8 cellular contexts compared by ENCODE assay signal in the genomic region with DNA sequence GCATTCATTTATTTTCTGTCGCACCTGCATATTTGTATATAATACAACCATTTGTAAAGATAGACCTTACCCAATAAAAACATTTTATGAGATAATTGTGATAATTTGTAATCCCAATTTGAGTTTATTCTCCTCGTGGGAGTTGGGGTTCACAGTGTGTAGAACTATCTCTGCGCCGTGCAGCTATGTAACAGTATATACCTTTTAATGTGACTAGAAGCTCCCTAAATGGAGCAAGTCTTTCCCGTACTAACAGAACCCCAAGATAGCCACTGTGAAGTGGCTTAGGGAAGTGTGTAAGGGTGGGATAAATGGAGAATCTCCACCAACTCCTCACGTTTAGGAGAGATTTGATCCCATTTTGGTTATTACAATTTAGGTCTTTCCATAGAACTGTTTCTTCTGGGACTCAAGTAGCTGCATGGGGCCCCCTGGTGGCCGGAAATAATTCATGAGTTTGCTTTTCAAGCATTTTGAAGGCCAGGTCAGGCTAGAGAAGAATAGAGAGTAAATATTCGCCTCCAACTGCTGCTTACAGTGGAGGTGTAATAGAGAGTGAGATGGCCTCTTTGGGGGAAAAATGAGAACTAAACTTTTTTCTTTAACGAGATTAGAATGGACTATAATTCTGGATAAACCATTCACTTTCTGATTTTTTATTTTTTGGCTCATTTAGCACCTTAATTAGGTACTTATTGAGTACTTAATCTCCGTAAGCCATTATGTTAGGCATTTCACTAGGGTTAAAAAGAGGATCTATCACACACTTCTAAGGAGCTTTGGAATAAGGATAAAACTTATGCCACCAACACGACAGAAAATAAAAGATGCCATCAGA. TPM values are rescaled to one million over a fixed set of nuclear protein-coding genes. Genes with fewer than 3 reads are reported as not detected.
A peak's percentile ranks its signal among the peaks of the same experiment; 100 is the strongest.
DNase-seq lines count a peak whose midpoint lies in the region; ATAC-seq and TF ChIP-seq lines count a peak whose summit lies in the region.

No MANE protein-coding gene starts in this region.

- H3K4me2 ChIP-seq in IMR-90 (ENCODE audit: low read depth, low read length) (no peak overlapping the region), parathyroid adenoma (ENCODE audit: low read length) (no peak overlapping the region)

- no peaks in the 10 kb centered on the region for H3K79me1 ChIP-seq in IMR-90 (ENCODE audit: low read depth in 1 of 2, low read length in 2 of 2)

- no peak overlapping the region for H2BK5ac ChIP-seq in IMR-90 (ENCODE audit: low read depth, low read length, poor library complexity, severe bottlenecking)

- no peak overlapping the region for H3K14ac ChIP-seq in IMR-90 (replicated peaks; ENCODE audit: low read depth, low read length)

- ATAC-seq in IMR-90 (ENCODE audit: low read depth), result peak; percentile 77
- peak; percentile 58 for ATAC-seq in RWPE2 (ENCODE audit: low read depth)
- no peak for ATAC-seq in GM18517 (IDR thresholded peaks at IDR 0.05; ENCODE audit: unreplicated experiment)

- H3K4ac ChIP-seq in IMR-90 (ENCODE audit: low read depth, low read length), result no peak overlapping the region

- DNase-seq in IMR-90 (peak; percentile 68), RWPE2 (ENCODE audit: low spot score) (no peak), globus pallidus (ENCODE audit: low spot score) (peak; percentile 54), uterus (peak; percentile 70 to 85)
- DNase-seq in activated effector memory CD4-positive, alpha-beta T cell treated with anti-CD3 and anti-CD28 coated beads, Interleukin-2, amount 50 U/mL, for 16 hours, result peak; percentile 86

- no CpG with 5 or more reads among the region's 11 CpGs for WGBS in IMR-90 (ENCODE audit: extremely low coverage in 2 of 2, insufficient read length in 1 of 2), 2 experiments

- dilution Hi-C loops in IMR-90 (cut with HindIII; ENCODE audit: low sequenced_read_pairs, unreplicated experiment), result no loop called here

- H2AK5ac ChIP-seq in IMR-90 (ENCODE audit: low read depth, low read length), result no peak overlapping the region

- no peak overlapping the region for H2AK9ac ChIP-seq in IMR-90 (replicated peaks; ENCODE audit: low read depth, low read length, poor library complexity)

- H3K27me3 ChIP-seq in IMR-90 (ENCODE audit: control insufficient read depth, insufficient read depth, low read length) (peaks cover 5% of the 10 kb centered on the region; the same call in 1 of the 2 replicates), RWPE2 (ENCODE audit: insufficient read depth, poor library complexity, severe bottlenecking) (no peaks in the 10 kb centered on the region), parathyroid adenoma (ENCODE audit: control insufficient read depth, insufficient read depth, low read length) (no peaks in the 10 kb centered on the region), uterus (no peaks in the 10 kb centered on the region)

- no peak overlapping the region for H3K18ac ChIP-seq in IMR-90 (ENCODE audit: low read depth, low read length)

- no peak overlapping the region for H2BK15ac ChIP-seq in IMR-90 (ENCODE audit: low read depth, low read length)

- BruUV-seq in IMR-90 (replicated peaks; lab: Mats Ljungman, UMichigan), result no TSS peak

- CTCF ChIA-PET in IMR-90 (lab: Yijun Ruan, JAX), result interaction anchor here (0.5 to 2.3 kb wide), 10 partner anchors 10 to 259 kb away, joined by 3 to 13 read pairs (median 4); no protein-coding TSS in a partner anchor

- H3K27ac ChIP-seq in IMR-90 (ENCODE audit: insufficient read depth, low read length) (no peak overlapping the region), RWPE2 (ENCODE audit: poor library complexity, severe bottlenecking) (no peak overlapping the region), parathyroid adenoma (no peak overlapping the region), uterus (no peak overlapping the region)

- no peak overlapping the region for H3K56ac ChIP-seq in IMR-90 (ENCODE audit: extremely low read depth, insufficient read depth, low read length)

- no peak overlapping the region for H4K91ac ChIP-seq in IMR-90 (ENCODE audit: insufficient read depth, low read depth, low read length)

- H2AFZ ChIP-seq in IMR-90 (replicated peaks; ENCODE audit: low read length, poor library complexity) (no peak overlapping the region), parathyroid adenoma (no peak overlapping the region)

- no peak overlapping the region for H4K8ac ChIP-seq in IMR-90 (ENCODE audit: low read depth in 2 of 2, low read length in 2 of 2)

- H3K9me3 ChIP-seq in IMR-90 (ENCODE audit: control insufficient read depth, insufficient read depth, low read length), result no peaks in the 10 kb centered on the region
- H3K9me3 ChIP-seq in RWPE2 (ENCODE audit: severe bottlenecking), result no peaks in the 10 kb centered on the region
- H3K9me3 ChIP-seq in parathyroid adenoma (ENCODE audit: control insufficient read depth, low read length), result no peaks in the 10 kb centered on the region
- no peaks in the 10 kb centered on the region for H3K9me3 ChIP-seq in uterus

- TF ChIP-seq CTCF in GM12874 (IDR thresholded peaks at IDR 0.05; ENCODE audit: insufficient read depth, low read depth, low read length) (peak; percentile 56), IMR-90 (conservative IDR thresholded peaks at IDR 0.05; ENCODE audit: low read depth, low read length) (peak; percentile 75), RWPE2 (IDR thresholded peaks at IDR 0.05; ENCODE audit: poor library complexity, severe bottlenecking) (peak; percentile 91), parathyroid adenoma (IDR thresholded peaks at IDR 0.05) (peak; percentile 79), uterus (IDR thresholded peaks at IDR 0.05) (peak; percentile 62 to 74 (median 62))

- H3K4me1 ChIP-seq in IMR-90 (ENCODE audit: control insufficient read depth, insufficient read depth, low read length) (peaks cover 2% of the 10 kb centered on the region), RWPE2 (ENCODE audit: insufficient read depth, poor library complexity, severe bottlenecking) (no peaks in the 10 kb centered on the region), parathyroid adenoma (no peaks in the 10 kb centered on the region), uterus (no peaks in the 10 kb centered on the region)

- H4K5ac ChIP-seq in IMR-90 (ENCODE audit: low read depth, low read length), result no peak overlapping the region

- in situ Hi-C loops in IMR-90 (cut with MboI; ENCODE audit: low sequenced_read_pairs), result no loop called here

- H2BK120ac ChIP-seq in IMR-90 (ENCODE audit: low read depth, low read length), result no peak overlapping the region

- no peak overlapping the region for H2BK20ac ChIP-seq in IMR-90 (ENCODE audit: low read depth, low read length)

- no peaks in the 10 kb centered on the region for H3K9me1 ChIP-seq in IMR-90 (ENCODE audit: insufficient read depth, low read length)

- H3K79me2 ChIP-seq in parathyroid adenoma, result no peaks in the 10 kb centered on the region

- no peak overlapping the region for H3K4me3 ChIP-seq in IMR-90 (ENCODE audit: insufficient read depth, low read depth, low read length)
- H3K4me3 ChIP-seq in RWPE2 (ENCODE audit: severe bottlenecking), result no peak overlapping the region
- no peak overlapping the region for H3K4me3 ChIP-seq in parathyroid adenoma (ENCODE audit: low read depth, low read length)
- no peak overlapping the region for H3K4me3 ChIP-seq in uterus

- TF ChIP-seq RAD21 in IMR-90 (IDR thresholded peaks at IDR 0.05; ENCODE audit: low read length), result peak; percentile 55

- H3K9ac ChIP-seq in IMR-90 (ENCODE audit: low read depth, low read length) (no peak overlapping the region), parathyroid adenoma (no peak overlapping the region)

- no peak overlapping the region for H3K23ac ChIP-seq in IMR-90 (ENCODE audit: low read depth, low read length)

- H4K20me1 ChIP-seq in IMR-90 (ENCODE audit: insufficient read depth, low read length), result no peaks in the 10 kb centered on the region

- POLR2A ChIA-PET in IMR-90 (lab: Charles Lee; ENCODE audit: unreplicated experiment), result no interaction called here

- intact Hi-C loops in IMR-90 (cut with micrococcal nuclease) (loop anchor here (1.0 to 2.0 kb wide), 3 partner anchors 52 to 192 kb away; no protein-coding TSS in a partner anchor), uterus (cut with DNase I; ENCODE audit: low total_unique reads) (no loop called here)

- H3K36me3 ChIP-seq in IMR-90 (ENCODE audit: control insufficient read depth, insufficient read depth, low read length) (no peaks in the 10 kb centered on the region), RWPE2 (ENCODE audit: low read depth) (no peaks in the 10 kb centered on the region), parathyroid adenoma (ENCODE audit: control insufficient read depth, insufficient read depth, low read length) (no peaks in the 10 kb centered on the region), uterus (no peaks in the 10 kb centered on the region)

- TF ChIP-seq POLR2A in IMR-90 (IDR thresholded peaks at IDR 0.05; ENCODE audit: low read depth, low read length) (no peak), uterus (IDR thresholded peaks at IDR 0.05) (no peak)

TF ChIP-seq in IMR-90, 13 proteins besides CTCF, POLR2A, EP300 and RAD21:
- TF ChIP-seq, protein P1, sequence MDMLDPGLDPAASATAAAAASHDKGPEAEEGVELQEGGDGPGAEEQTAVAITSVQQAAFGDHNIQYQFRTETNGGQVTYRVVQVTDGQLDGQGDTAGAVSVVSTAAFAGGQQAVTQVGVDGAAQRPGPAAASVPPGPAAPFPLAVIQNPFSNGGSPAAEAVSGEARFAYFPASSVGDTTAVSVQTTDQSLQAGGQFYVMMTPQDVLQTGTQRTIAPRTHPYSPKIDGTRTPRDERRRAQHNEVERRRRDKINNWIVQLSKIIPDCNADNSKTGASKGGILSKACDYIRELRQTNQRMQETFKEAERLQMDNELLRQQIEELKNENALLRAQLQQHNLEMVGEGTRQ (IDR thresholded peaks at IDR 0.05; ENCODE audit: low read depth, low read length), result no peak
- TF ChIP-seq SMC3 (IDR thresholded peaks at IDR 0.05; ENCODE audit: low read depth, low read length) (peak; percentile 69), RCOR1 (IDR thresholded peaks at IDR 0.05; ENCODE audit: insufficient replicate concordance, low read length) (no peak), MXI1 (IDR thresholded peaks at IDR 0.05; ENCODE audit: borderline replicate concordance, low read depth, low read length) (no peak)

RNA-seq across cellular contexts. Expression of gene TMEM100, which starts 4.5 kb away (rescaled TPM):
- 0.28 and 0.36 TPM in 2 replicates for total RNA-seq in IMR-90 (2012; rRNA removed)
- 0.16 and 0.21 TPM in 2 replicates for polyA plus RNA-seq in IMR-90 (2012; rRNA removed)
- polyA plus RNA-seq in IMR-90 (2012; cell fraction: cytosol; rRNA removed), result 0.10 and 0.18 TPM in 2 replicates
- 0.11 and 0.13 TPM in 2 replicates for polyA plus RNA-seq in IMR-90 (2012; cell fraction: nucleus; rRNA removed; ENCODE audit: low replicate concordance)
- 10 to 100 TPM in 1 of 4 donors, 1 to 10 TPM in 3; 2.8 to 26.3 (median 6.2) TPM for total RNA-seq in uterus

RNA-seq across cellular contexts. Expression of gene PCTP, which starts 32.7 kb away (rescaled TPM):
- total RNA-seq in IMR-90 (2012; rRNA removed) (12.9 and 18.1 TPM in 2 replicates), uterus (10 to 100 TPM in 2 of 4 donors, 1 to 10 TPM in 2; 1.8 to 18.8 (median 10.9) TPM)
- 10.5 and 11.6 TPM in 2 replicates for polyA plus RNA-seq in IMR-90 (2012; rRNA removed)
- polyA plus RNA-seq in IMR-90 (2012; cell fraction: cytosol; rRNA removed), result 5.0 and 6.1 TPM in 2 replicates
- polyA plus RNA-seq in IMR-90 (2012; cell fraction: nucleus; rRNA removed; ENCODE audit: low replicate concordance), result 3.1 and 12.3 TPM in 2 replicates
